Comparison of ENCODE assay signal across 19 cellular contexts in the genomic region with DNA sequence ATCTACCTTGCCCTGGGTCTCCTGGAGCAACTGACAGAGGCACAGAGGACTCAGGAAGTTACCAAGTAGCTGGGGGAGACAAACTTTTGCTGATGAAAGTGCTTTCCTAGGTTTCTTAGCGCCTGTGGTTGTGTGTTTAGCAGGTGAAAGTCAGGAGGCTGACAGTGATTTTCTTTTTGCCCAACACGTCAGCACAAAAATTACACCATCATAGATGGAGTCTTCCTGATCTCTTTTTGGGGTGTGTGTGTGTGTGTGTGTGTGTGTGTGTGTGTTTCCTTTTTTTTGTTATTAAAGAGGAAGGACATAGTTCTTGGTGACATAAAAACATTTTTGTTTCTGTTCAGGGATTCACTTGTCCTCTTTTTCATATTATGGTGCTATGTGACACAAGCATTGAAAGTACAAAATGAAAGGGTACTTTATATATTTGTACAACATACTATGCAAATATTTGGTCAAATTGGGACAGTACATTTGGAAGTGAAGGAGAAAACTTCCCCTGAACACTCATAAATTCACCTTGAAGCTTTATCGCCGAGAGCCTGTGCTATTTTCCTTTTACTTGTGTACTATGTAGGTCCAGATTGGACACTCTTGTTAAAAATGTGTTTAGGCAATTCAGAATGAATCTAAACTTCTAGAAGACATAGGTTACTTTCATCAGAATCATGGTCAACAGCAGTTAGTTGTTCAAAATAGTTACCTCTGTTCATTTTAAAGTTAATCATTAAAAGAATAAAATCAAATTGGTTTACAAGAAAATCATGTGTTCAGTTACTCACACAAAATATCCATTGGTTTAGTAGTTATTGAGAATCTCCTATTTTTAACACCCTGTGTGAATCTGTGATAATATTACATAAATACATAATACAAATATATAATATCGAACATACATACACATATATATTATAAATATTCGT.
"Had no signal": no experiment of that assay in that cellular context is flagged by ENCODE, and none has a peak within 500 bp of the region (broad histone marks: within the 10 kb centered on the region; RNA-seq: fewer than 3 reads in every experiment).

No MANE protein-coding gene starts in this region.

- FAIRE-seq: small intestine had no signal

- H3K27me3 Mint-ChIP-seq: activated naive CD4-positive, alpha-beta T cell treated with anti-CD3 and anti-CD28 coated beads, Interleukin-2, amount 10 ng/mL, durations not matched to agents 7 days and 5 days; dendritic cell treated with granulocyte-macrophage colony-stimulating factor and Interleukin-4, amounts not matched to agents 40 ng/mL and 50 ng/mL, for 4 days had no signal

- ATAC-seq: activated T-helper 17 cell treated with anti-CD3 and anti-CD28 coated beads, Interleukin-2, amount 50 U/mL, for 72 hours; left cardiac atrium; mucosa of descending colon; naive thymus-derived CD4-positive, alpha-beta T cell; right cardiac atrium; stimulated activated naive CD8-positive, alpha-beta T cell treated with anti-CD3 and anti-CD28 coated beads, Interleukin-15, Interleukin-2, amounts not matched to agents 100 U/mL and 50 U/mL, for 24 hours had no signal

- H3K4me1 Mint-ChIP-seq: activated naive CD4-positive, alpha-beta T cell treated with anti-CD3 and anti-CD28 coated beads, Interleukin-2, amount 10 ng/mL, durations not matched to agents 7 days and 5 days; activated T-helper 17 cell treated with anti-CD3 and anti-CD28 coated beads, Interleukin-2, amount 50 U/mL, for 72 hours; naive thymus-derived CD4-positive, alpha-beta T cell had no signal

- H3K9me3 ChIP-seq: ascending aorta, breast epithelium, mucosa of descending colon, suprapubic skin had no signal

- H3K27ac Mint-ChIP-seq: activated naive CD4-positive, alpha-beta T cell treated with anti-CD3 and anti-CD28 coated beads, Interleukin-2, amount 10 ng/mL, durations not matched to agents 7 days and 5 days; activated T-helper 17 cell treated with anti-CD3 and anti-CD28 coated beads, Interleukin-2, amount 50 U/mL, for 72 hours; dendritic cell treated with granulocyte-macrophage colony-stimulating factor and Interleukin-4, amounts not matched to agents 40 ng/mL and 50 ng/mL, for 4 days; naive thymus-derived CD4-positive, alpha-beta T cell had no signal

- DNase-seq: activated CD4-positive, CD25-positive, alpha-beta regulatory T cell treated with anti-CD3 and anti-CD28 coated beads, Interleukin-2, amount 50 U/mL, for 72 hours; activated naive CD4-positive, alpha-beta T cell treated with anti-CD3 and anti-CD28 coated beads, Interleukin-2, amount 10 ng/mL, durations not matched to agents 7 days and 5 days; activated T-cell treated with anti-CD3 and anti-CD28 coated beads for 4 hours; effector memory CD4-positive, alpha-beta T cell; foreskin melanocyte; left cardiac atrium; naive thymus-derived CD4-positive, alpha-beta T cell; right cardiac atrium; small intestine; stimulated activated CD4-positive, alpha-beta T cell treated with anti-CD3 and anti-CD28 coated beads, Interleukin-4, amount 100 ng/mL, for 4 hours; stimulated activated CD8-positive, alpha-beta memory T cell treated with anti-CD3 and anti-CD28 coated beads, Interleukin-4, amount 100 ng/mL, for 48 hours; stimulated activated naive CD8-positive, alpha-beta T cell treated with anti-CD3 and anti-CD28 coated beads, Interleukin-15, Interleukin-2, amounts not matched to agents 100 U/mL and 50 U/mL, for 24 hours; trophoblast cell had no signal

- H3K27me3 ChIP-seq: ascending aorta, breast epithelium, suprapubic skin had no signal

- H3K4me3 ChIP-seq: ascending aorta, breast epithelium, mucosa of descending colon, suprapubic skin had no signal

- H3K4me3 Mint-ChIP-seq: activated naive CD4-positive, alpha-beta T cell treated with anti-CD3 and anti-CD28 coated beads, Interleukin-2, amount 10 ng/mL, durations not matched to agents 7 days and 5 days; activated T-helper 17 cell treated with anti-CD3 and anti-CD28 coated beads, Interleukin-2, amount 50 U/mL, for 72 hours; dendritic cell treated with granulocyte-macrophage colony-stimulating factor and Interleukin-4, amounts not matched to agents 40 ng/mL and 50 ng/mL, for 4 days; naive thymus-derived CD4-positive, alpha-beta T cell had no signal

- H3K9me3 Mint-ChIP-seq: activated naive CD4-positive, alpha-beta T cell treated with anti-CD3 and anti-CD28 coated beads, Interleukin-2, amount 10 ng/mL, durations not matched to agents 7 days and 5 days; activated T-helper 17 cell treated with anti-CD3 and anti-CD28 coated beads, Interleukin-2, amount 50 U/mL, for 72 hours had no signal

- H3K4me1 ChIP-seq: ascending aorta, breast epithelium, suprapubic skin had no signal

- H3K36me3 Mint-ChIP-seq: activated naive CD4-positive, alpha-beta T cell treated with anti-CD3 and anti-CD28 coated beads, Interleukin-2, amount 10 ng/mL, durations not matched to agents 7 days and 5 days; naive thymus-derived CD4-positive, alpha-beta T cell had no signal

- H3K36me3 ChIP-seq: ascending aorta, breast epithelium, suprapubic skin had no signal

- H3K27ac ChIP-seq: ascending aorta, breast epithelium, suprapubic skin had no signal
